7 cellular contexts compared by ENCODE assay signal in genomic region chr2:121658393-121658792, GRCh38. TPM values are rescaled to one million over a fixed set of nuclear protein-coding genes. Genes with fewer than 3 reads are reported as not detected.
A peak's percentile ranks its signal among the peaks of the same experiment; 100 is the strongest.
DNase-seq lines count a peak whose midpoint lies in the region; ATAC-seq and TF ChIP-seq lines count a peak whose summit lies in the region.
"Not testable (repeated sequence)": the region's sequence is repeated elsewhere in the genome, so short reads cannot be mapped to it uniquely, and the experiment has no call there.

No MANE protein-coding gene starts in this region.

- not testable (repeated sequence) for H3K9me3 Mint-ChIP-seq in CD8-positive, alpha-beta T cell; HFFc6; activated T-cell treated with anti-CD3 and anti-CD28 coated beads, Interleukin-2, amount 50 U/mL, for 72 hours; effector memory CD8-positive, alpha-beta T cell; natural killer cell

- peaks cover 20% of the 10 kb centered on the region for H3K4me1 Mint-ChIP-seq in CD8-positive, alpha-beta T cell (ENCODE audit: low read depth)
- H3K4me1 Mint-ChIP-seq in HFFc6 (ENCODE audit: low read depth) (peaks cover 10% of the 10 kb centered on the region), natural killer cell (peaks cover 4 to 14% of the 10 kb centered on the region in 2 donors)
- peaks cover 13% of the 10 kb centered on the region for H3K4me1 Mint-ChIP-seq in activated T-cell treated with anti-CD3 and anti-CD28 coated beads, Interleukin-2, amount 50 U/mL, for 72 hours (ENCODE audit: low read depth)
- H3K4me1 Mint-ChIP-seq in effector memory CD8-positive, alpha-beta T cell (ENCODE audit: low read depth in 2 of 2): peaks cover 9 to 11% of the 10 kb centered on the region in 2 donors

- not testable (repeated sequence) for H3K36me3 ChIP-seq in CD8-positive, alpha-beta T cell (ENCODE audit: insufficient read depth, low read length)

- TF ChIP-seq CTCF in CD8-positive, alpha-beta T cell (IDR thresholded peaks at IDR 0.05); HFFc6 (IDR thresholded peaks at IDR 0.05); natural killer cell (IDR thresholded peaks at IDR 0.05): not testable (repeated sequence)

- H3K4me1 ChIP-seq in CD8-positive, alpha-beta T cell (ENCODE audit: insufficient read depth, low read length): not testable (repeated sequence)

- H3K9me3 ChIP-seq in CD8-positive, alpha-beta T cell (ENCODE audit: low read length): not testable (repeated sequence)

- not testable (repeated sequence) for H3K27ac ChIP-seq in CD8-positive, alpha-beta T cell (ENCODE audit: low read depth, low read length)

- intact Hi-C loops in CD8-positive, alpha-beta T cell (cut with DNase I, micrococcal nuclease): loop anchor here in 1 of 2 experiments (10.0 kb wide), 1 partner anchor 1644 kb away; the partner anchor contains the start of gene EPB41L5
- intact Hi-C loops in natural killer cell (cut with micrococcal nuclease): not testable (repeated sequence)

- ATAC-seq in CD8-positive, alpha-beta T cell; activated T-cell treated with anti-CD3 and anti-CD28 coated beads, Interleukin-2, amount 50 U/mL, for 72 hours (replicated peaks in 1 of 2); effector memory CD8-positive, alpha-beta T cell (replicated peaks); natural killer cell: not testable (repeated sequence)

- POLR2A ChIA-PET in CD8-positive, alpha-beta T cell (lab: Charles Lee): interaction anchor here (0.7 kb wide), 1 partner anchor 29 kb away, joined by 4 read pairs; no protein-coding TSS in a partner anchor

- H3K4me3 Mint-ChIP-seq in CD8-positive, alpha-beta T cell; HFFc6; activated T-cell treated with anti-CD3 and anti-CD28 coated beads, Interleukin-2, amount 50 U/mL, for 72 hours; effector memory CD8-positive, alpha-beta T cell; natural killer cell: not testable (repeated sequence)

- H3K27me3 Mint-ChIP-seq in CD8-positive, alpha-beta T cell (ENCODE audit: low read depth); HFFc6 (ENCODE audit: insufficient read depth); activated T-cell treated with anti-CD3 and anti-CD28 coated beads, Interleukin-2, amount 50 U/mL, for 72 hours (ENCODE audit: low read depth); effector memory CD8-positive, alpha-beta T cell; natural killer cell (ENCODE audit: low read depth in 2 of 2): not testable (repeated sequence)

- H3K4me3 ChIP-seq in CD8-positive, alpha-beta T cell (ENCODE audit: low read depth, low read length): not testable (repeated sequence)

- DNase-seq in CD8-positive, alpha-beta T cell; activated T-cell treated with anti-CD3 and anti-CD28 coated beads, Interleukin-2, amount 50 U/mL, for 72 hours; effector memory CD8-positive, alpha-beta T cell; natural killer cell: not testable (repeated sequence)
- DNase-seq in HFFc6 (peak; percentile 18), astrocyte of the hippocampus (ENCODE audit: low read depth, low spot score) (peak; percentile 37), fibroblast of peridontal ligament (ENCODE audit: extremely low read depth) (peak; percentile 61)

- peak overlapping the region; percentile 70 for H3K27ac Mint-ChIP-seq in CD8-positive, alpha-beta T cell
- H3K27ac Mint-ChIP-seq in HFFc6: not testable (repeated sequence)
- peak overlapping the region; percentile 5 for H3K27ac Mint-ChIP-seq in activated T-cell treated with anti-CD3 and anti-CD28 coated beads, Interleukin-2, amount 50 U/mL, for 72 hours
- peak overlapping the region; percentile 72 for H3K27ac Mint-ChIP-seq in effector memory CD8-positive, alpha-beta T cell
- peak overlapping the region; percentile 44 to 52 for H3K27ac Mint-ChIP-seq in natural killer cell

- CTCF ChIA-PET in CD8-positive, alpha-beta T cell (lab: Charles Lee): not testable (repeated sequence)

- H3K36me3 Mint-ChIP-seq in CD8-positive, alpha-beta T cell; HFFc6 (ENCODE audit: low read depth); effector memory CD8-positive, alpha-beta T cell (ENCODE audit: insufficient read depth); natural killer cell: not testable (repeated sequence)
- peaks cover 4 to 17% of the 10 kb centered on the region in 2 donors for H3K36me3 Mint-ChIP-seq in activated T-cell treated with anti-CD3 and anti-CD28 coated beads, Interleukin-2, amount 50 U/mL, for 72 hours (ENCODE audit: insufficient read depth in 2 of 2)

- H3K27me3 ChIP-seq in CD8-positive, alpha-beta T cell (ENCODE audit: insufficient read depth, low read length): not testable (repeated sequence)

RNA-seq across cellular contexts. Expression of gene CLASP1, which starts 9.1 kb away (rescaled TPM):
- 10 to 100 TPM; 57.0 to 65.7 TPM for total RNA-seq in CD8-positive, alpha-beta T cell
- 10 to 100 TPM; 38.2 to 49.0 (median 41.1) TPM for total RNA-seq in HFFc6 (2021; fragmentation: NEBNext Ultra II Directional; extraction: Animal tissue kit (Norgen Biotek cat#: 25700))
- total RNA-seq in activated T-cell treated with anti-CD3 and anti-CD28 coated beads, Interleukin-2, amount 50 U/mL, for 72 hours: 100 to 1,000 TPM in 1 of 2 donors, 10 to 100 TPM in 1; 95.1 to 121 TPM
- 100 to 1,000 TPM; 125 to 142 (median 127) TPM for total RNA-seq in natural killer cell
